ENCODE assay signal across 8 cellular contexts in genomic region chr7:98133621-98134266, GRCh38. TPM values are rescaled to one million over a fixed set of nuclear protein-coding genes. Genes with fewer than 3 reads are reported as not detected.
DNase-seq lines count a peak whose midpoint lies in the region; ATAC-seq and TF ChIP-seq lines count a peak whose summit lies in the region.

No MANE protein-coding gene starts in this region.

- H2BK15ac ChIP-seq in neuronal stem cell (ENCODE audit: low read length): no peak overlapping the region

- no peak overlapping the region for H3K23ac ChIP-seq in neuronal stem cell (ENCODE audit: low read depth, low read length, poor library complexity)

- H3K9me3 Mint-ChIP-seq in stimulated activated naive B cell treated with anti-CD40 and anti-IgM and Interleukin-4, amounts not matched to agents 10 μg/mL and 1 μg/mL and 100 μg/mL, for 72 hours: no peaks in the 10 kb centered on the region

- no peak overlapping the region for H2BK120ac ChIP-seq in neuronal stem cell (ENCODE audit: low read depth, low read length)

- no peak overlapping the region for H3K9ac ChIP-seq in neuronal stem cell (ENCODE audit: low read depth, low read length, poor library complexity)

- no peak overlapping the region for H2AK5ac ChIP-seq in neuronal stem cell (ENCODE audit: low read depth, low read length)

- DNase-seq in SIG-M5 treated with dmso at 0.1 percent for 504 hours (lab: John Stamatoyannopoulos, UW; ENCODE audit: unreplicated experiment) (peak; percentile 72), SIG-M5 (lab: John Stamatoyannopoulos, UW) (no peak), cardiac fibroblast (ENCODE audit: low read depth in 2 of 2) (peak; percentile 26 to 53), T-helper 9 cell (no peak), neuronal stem cell (ENCODE audit: low spot score) (no peak), NCI-H526 (lab: John Stamatoyannopoulos, UW) (no peak)
- no peak for DNase-seq in stimulated activated naive B cell treated with anti-CD40 and anti-IgM and Interleukin-4, amounts not matched to agents 10 μg/mL and 1 μg/mL and 100 μg/mL, for 72 hours

- H3K27me3 Mint-ChIP-seq in stimulated activated naive B cell treated with anti-CD40 and anti-IgM and Interleukin-4, amounts not matched to agents 10 μg/mL and 1 μg/mL and 100 μg/mL, for 72 hours: peaks cover 44 to 61% of the 10 kb centered on the region in 2 donors

- H3K9me3 ChIP-seq in neuronal stem cell (replicated peaks in 1 of 2; ENCODE audit: control insufficient read depth in 2 of 2, insufficient read depth in 1 of 2, low read depth in 1 of 2, low read length in 2 of 2): peaks cover 0 to 5% of the 10 kb centered on the region in 2 donors

- peak; percentile 6 for ATAC-seq in HG03558 (IDR thresholded peaks at IDR 0.05; ENCODE audit: extremely low read depth, unreplicated experiment)
- ATAC-seq in stimulated activated naive B cell treated with anti-CD40 and anti-IgM and Interleukin-4, amounts not matched to agents 10 μg/mL and 1 μg/mL and 100 μg/mL, for 72 hours (replicated peaks): peak; percentile 31 to 35

- H3K4ac ChIP-seq in neuronal stem cell (ENCODE audit: low read length): no peak overlapping the region

- no peak overlapping the region for H3K18ac ChIP-seq in neuronal stem cell (ENCODE audit: low read length)

- WGBS in neuronal stem cell (ENCODE audit: extremely low coverage in 2 of 2, insufficient read length in 2 of 2, insufficient replicate concordance in 1 of 2), 2 donors: no CpG with 5 or more reads among the region's 4 CpGs

- peaks cover 2 to 18% of the 10 kb centered on the region in 2 donors for H3K4me1 ChIP-seq in neuronal stem cell (ENCODE audit: control insufficient read depth in 2 of 2, insufficient read depth in 1 of 2, low read depth in 1 of 2, low read length in 2 of 2)

- peaks cover 6% of the 10 kb centered on the region in 2 donors for H3K36me3 Mint-ChIP-seq in stimulated activated naive B cell treated with anti-CD40 and anti-IgM and Interleukin-4, amounts not matched to agents 10 μg/mL and 1 μg/mL and 100 μg/mL, for 72 hours

- no peak overlapping the region for H2BK5ac ChIP-seq in neuronal stem cell (ENCODE audit: low read length)

- peaks cover 0 to 2% (median 0%) of the 10 kb centered on the region in 3 experiments for H3K27me3 ChIP-seq in neuronal stem cell (ENCODE audit: control insufficient read depth in 3 of 3, insufficient read depth in 3 of 3, low read depth in 1 of 3, low read length in 3 of 3)

- TF ChIP-seq CTCF in cardiac fibroblast (IDR thresholded peaks at IDR 0.05; ENCODE audit: low read depth, low read length): no peak

- H4K91ac ChIP-seq in neuronal stem cell (ENCODE audit: low read depth, low read length, poor library complexity): no peak overlapping the region

- no peak overlapping the region for H4K8ac ChIP-seq in neuronal stem cell (ENCODE audit: low read depth, low read length)

- H3K4me3 ChIP-seq in cardiac fibroblast (replicated peaks in 1 of 2; ENCODE audit: low read depth in 2 of 2, low read length in 2 of 2) (no peak overlapping the region), neuronal stem cell (ENCODE audit: low read length in 2 of 2) (no peak overlapping the region)

- no peak overlapping the region for H3K14ac ChIP-seq in neuronal stem cell (ENCODE audit: low read length)

- peaks cover 45 to 79% of the 10 kb centered on the region in 2 donors for H3K4me1 Mint-ChIP-seq in stimulated activated naive B cell treated with anti-CD40 and anti-IgM and Interleukin-4, amounts not matched to agents 10 μg/mL and 1 μg/mL and 100 μg/mL, for 72 hours

- H3K4me2 ChIP-seq in neuronal stem cell (ENCODE audit: insufficient read depth, low read length, poor library complexity, severe bottlenecking): no peak overlapping the region

- no peak overlapping the region for H3K4me3 Mint-ChIP-seq in stimulated activated naive B cell treated with anti-CD40 and anti-IgM and Interleukin-4, amounts not matched to agents 10 μg/mL and 1 μg/mL and 100 μg/mL, for 72 hours

- H3K27ac ChIP-seq in neuronal stem cell (replicated peaks; ENCODE audit: low read length): no peak overlapping the region

- H2AFZ ChIP-seq in neuronal stem cell (ENCODE audit: low read length): no peak overlapping the region

- no peak overlapping the region for H3K27ac Mint-ChIP-seq in stimulated activated naive B cell treated with anti-CD40 and anti-IgM and Interleukin-4, amounts not matched to agents 10 μg/mL and 1 μg/mL and 100 μg/mL, for 72 hours

- H2BK12ac ChIP-seq in neuronal stem cell (ENCODE audit: low read length): no peak overlapping the region

- H3K36me3 ChIP-seq in neuronal stem cell (replicated peaks in 1 of 2; ENCODE audit: control insufficient read depth in 2 of 2, insufficient read depth in 2 of 2, low read length in 2 of 2): peaks cover 8 to 17% of the 10 kb centered on the region in 2 donors

- peaks cover 5% of the 10 kb centered on the region for H3K79me1 ChIP-seq in neuronal stem cell (ENCODE audit: low read depth, low read length)

RNA-seq across cellular contexts. Expression of gene LMTK2, which starts 27.1 kb away (rescaled TPM):
- 6.7 TPM for polyA plus RNA-seq in neuronal stem cell (2013, experiment 1 of 2)
- 7.3 TPM for polyA plus RNA-seq in neuronal stem cell (2013, experiment 2 of 2)

Comparison
In these comparisons a context has a peak if more than half of its experiments do, and no peak if none do; other contexts are left out.
1. DNase-seq: peak in SIG-M5 treated with dmso at 0.1 percent for 504 hours (single experiment) and cardiac fibroblast (2 of 2); none in SIG-M5 (single experiment), stimulated activated naive B cell treated with anti-CD40 and anti-IgM and Interleukin-4, amounts not matched to agents 10 μg/mL and 1 μg/mL and 100 μg/mL, for 72 hours (single experiment), T-helper 9 cell (single experiment), neuronal stem cell (single experiment) and NCI-H526 (0 of 2).